Comparison of ENCODE assay signal across 24 cellular contexts in the genomic region with DNA sequence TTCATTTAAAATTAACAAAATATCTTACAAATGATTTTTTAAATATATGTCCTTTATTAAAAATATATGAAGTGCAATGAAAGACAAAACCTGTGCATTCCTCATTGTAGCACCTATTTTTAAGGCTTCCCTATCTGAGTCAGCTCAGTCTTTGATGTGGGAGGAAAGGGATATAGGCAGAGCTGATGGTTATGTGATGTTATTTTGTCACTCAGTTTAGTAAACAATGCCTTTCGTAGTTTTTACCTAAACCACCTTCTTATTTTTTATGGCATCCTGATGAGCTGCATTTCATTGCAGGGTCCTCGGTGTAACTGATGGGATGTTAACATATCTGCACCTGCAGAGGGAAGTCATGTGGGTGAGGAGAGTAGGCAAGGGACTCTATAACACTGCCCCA. TPM values are rescaled to one million over a fixed set of nuclear protein-coding genes. Genes with fewer than 3 reads are reported as not detected.
DNase-seq lines count a peak whose midpoint lies in the region; ATAC-seq, FAIRE-seq and TF ChIP-seq lines count a peak whose summit lies in the region.
"Had no signal": no experiment of that assay in that cellular context is flagged by ENCODE, and none has a peak within 500 bp of the region (broad histone marks: within the 10 kb centered on the region; RNA-seq: fewer than 3 reads in every experiment).

No MANE protein-coding gene starts in this region.

- H3K4me1 ChIP-seq in IMR-90 (ENCODE audit: control insufficient read depth, insufficient read depth, low read length) = peaks cover 10% of the 10 kb centered on the region
- no peaks in the 10 kb centered on the region for H3K4me1 ChIP-seq in keratinocyte (ENCODE audit: control insufficient read depth, extremely low read depth, insufficient read depth, low read length)

- H4K8ac ChIP-seq in IMR-90 (ENCODE audit: low read depth in 2 of 2, low read length in 2 of 2) = peak overlapping the region in 1 of 2 experiments; percentile 11; a peak in 1 of 4 replicates

- H3K9ac ChIP-seq in IMR-90 (ENCODE audit: low read depth, low read length) (no peak overlapping the region), keratinocyte (ENCODE audit: control insufficient read depth, extremely low read depth, insufficient read depth, low read length) (no peak overlapping the region)
- H3K9ac ChIP-seq: KMS-11 had no signal

- in situ Hi-C loops in IMR-90 (cut with MboI; ENCODE audit: low sequenced_read_pairs) = no loop called here

- H3K4me3 Mint-ChIP-seq in activated CD4-positive, alpha-beta T cell treated with anti-CD3 and anti-CD28 coated beads, Interleukin-2, amount 10 ng/mL, durations not matched to agents 7 days and 5 days = no peak overlapping the region
- no peak overlapping the region for H3K4me3 Mint-ChIP-seq in T-cell
- H3K4me3 Mint-ChIP-seq: CD4-positive, CD25-positive, alpha-beta regulatory T cell had no signal

- peaks cover 2 to 13% of the 10 kb centered on the region in 2 experiments; a peak in 3 of 4 replicates for H3K79me1 ChIP-seq in IMR-90 (ENCODE audit: low read depth in 1 of 2, low read length in 2 of 2)

- no CpG with 5 or more reads among the region's 2 CpGs for WGBS in IMR-90 (ENCODE audit: extremely low coverage in 2 of 2, insufficient read length in 1 of 2), 2 experiments

- no peak overlapping the region for H3K4me2 ChIP-seq in IMR-90 (ENCODE audit: low read depth, low read length)
- no peak overlapping the region for H3K4me2 ChIP-seq in keratinocyte (ENCODE audit: control insufficient read depth, extremely low read depth, insufficient read depth, low read depth, low read length)
- H3K4me2 ChIP-seq: KMS-11 had no signal

- no TSS peak for BruUV-seq in IMR-90 (replicated peaks; lab: Mats Ljungman, UMichigan)

- POLR2A ChIA-PET in activated CD4-positive, alpha-beta T cell treated with anti-CD3 and anti-CD28 coated beads, Interleukin-2, amount 10 ng/mL, durations not matched to agents 7 days and 5 days (lab: Charles Lee) = no interaction called here
- POLR2A ChIA-PET in IMR-90 (lab: Charles Lee; ENCODE audit: unreplicated experiment) = no interaction called here
- POLR2A ChIA-PET in T-cell (lab: Charles Lee) = no interaction called here

- no peaks in the 10 kb centered on the region for H4K20me1 ChIP-seq in IMR-90 (ENCODE audit: insufficient read depth, low read length)
- H4K20me1 ChIP-seq in keratinocyte (ENCODE audit: control insufficient read depth, extremely low read depth, insufficient read depth, low read length) = no peaks in the 10 kb centered on the region

- ATAC-seq in IMR-90 (ENCODE audit: low read depth) (no peak), T-cell (replicated peaks in 1 of 4) (peak in 3 of 4 experiments; percentile 34 to 53 (median 35)), HG03097 (IDR thresholded peaks at IDR 0.05; ENCODE audit: low FRiP score, unreplicated experiment) (no peak)
- ATAC-seq: HCT116 had no signal

- H2AFZ ChIP-seq in IMR-90 (replicated peaks; ENCODE audit: low read length, poor library complexity) (no peak overlapping the region), keratinocyte (ENCODE audit: control insufficient read depth, low read length) (no peak overlapping the region)

- CTCF ChIA-PET in activated CD4-positive, alpha-beta T cell treated with anti-CD3 and anti-CD28 coated beads, Interleukin-2, amount 10 ng/mL, durations not matched to agents 7 days and 5 days (lab: Charles Lee) = no interaction called here
- CTCF ChIA-PET in IMR-90 (lab: Yijun Ruan, JAX) = no interaction called here
- CTCF ChIA-PET in T-cell (lab: Charles Lee) = interaction anchor here in 1 of 2 donors (0.6 kb wide), 1 partner anchor 279 kb away, joined by 3 read pairs; no protein-coding TSS in a partner anchor

- H2BK120ac ChIP-seq in IMR-90 (ENCODE audit: low read depth, low read length) = no peak overlapping the region

- H4K91ac ChIP-seq in IMR-90 (ENCODE audit: insufficient read depth, low read depth, low read length) = no peak overlapping the region

- peaks cover 13% of the 10 kb centered on the region for H3K4me1 Mint-ChIP-seq in activated CD4-positive, alpha-beta T cell treated with anti-CD3 and anti-CD28 coated beads, Interleukin-2, amount 10 ng/mL, durations not matched to agents 7 days and 5 days
- H3K4me1 Mint-ChIP-seq in T-cell = peaks cover 0 to 10% (median 8%) of the 10 kb centered on the region in 3 donors

- TF ChIP-seq RAD21 in IMR-90 (IDR thresholded peaks at IDR 0.05; ENCODE audit: low read length) = no peak

- no peak for TF ChIP-seq POLR2A in IMR-90 (IDR thresholded peaks at IDR 0.05; ENCODE audit: low read depth, low read length)

- no peak overlapping the region for H2BK20ac ChIP-seq in IMR-90 (ENCODE audit: low read depth, low read length)

- H3K4me3 ChIP-seq in IMR-90 (ENCODE audit: insufficient read depth, low read depth, low read length) (no peak overlapping the region), keratinocyte (ENCODE audit: control insufficient read depth in 2 of 3, extremely low read depth in 1 of 3, insufficient read depth in 2 of 3, low read depth in 1 of 3, low read length in 3 of 3) (no peak overlapping the region)
- H3K4me3 ChIP-seq: SK-N-MC had no signal

- H3K9me3 ChIP-seq in IMR-90 (ENCODE audit: control insufficient read depth, insufficient read depth, low read length) (no peaks in the 10 kb centered on the region), keratinocyte (ENCODE audit: control insufficient read depth, low read depth, low read length) (no peaks in the 10 kb centered on the region)

- intact Hi-C loops in IMR-90 (cut with micrococcal nuclease) = no loop called here

- H3K23ac ChIP-seq in IMR-90 (ENCODE audit: low read depth, low read length) = no peak overlapping the region

- H3K27ac ChIP-seq in IMR-90 (ENCODE audit: insufficient read depth, low read length) (no peak overlapping the region), keratinocyte (ENCODE audit: control insufficient read depth, insufficient read depth, low read length) (no peak overlapping the region)
- H3K27ac ChIP-seq: KMS-11, SK-N-MC had no signal

- no peak overlapping the region for H3K18ac ChIP-seq in IMR-90 (ENCODE audit: low read depth, low read length)

- H4K5ac ChIP-seq in IMR-90 (ENCODE audit: low read depth, low read length) = no peak overlapping the region

- H3K27me3 Mint-ChIP-seq in activated CD4-positive, alpha-beta T cell treated with anti-CD3 and anti-CD28 coated beads, Interleukin-2, amount 10 ng/mL, durations not matched to agents 7 days and 5 days = peaks cover 26% of the 10 kb centered on the region
- H3K27me3 Mint-ChIP-seq in T-cell = peaks cover 4 to 22% of the 10 kb centered on the region in 2 donors

- dilution Hi-C loops in IMR-90 (cut with HindIII; ENCODE audit: low sequenced_read_pairs, unreplicated experiment) = no loop called here
- dilution Hi-C loops in keratinocyte (cut with MboI; ENCODE audit: extremely low pct_ligation_motif_present, low sequenced_read_pairs) = no loop called here

- no peak overlapping the region for H3K4ac ChIP-seq in IMR-90 (ENCODE audit: low read depth, low read length)

- no peaks in the 10 kb centered on the region for H3K9me3 Mint-ChIP-seq in activated CD4-positive, alpha-beta T cell treated with anti-CD3 and anti-CD28 coated beads, Interleukin-2, amount 10 ng/mL, durations not matched to agents 7 days and 5 days
- no peaks in the 10 kb centered on the region for H3K9me3 Mint-ChIP-seq in T-cell
- H3K9me3 Mint-ChIP-seq: CD4-positive, CD25-positive, alpha-beta regulatory T cell had no signal

- H3K27ac Mint-ChIP-seq in activated CD4-positive, alpha-beta T cell treated with anti-CD3 and anti-CD28 coated beads, Interleukin-2, amount 10 ng/mL, durations not matched to agents 7 days and 5 days = no peak overlapping the region
- no peak overlapping the region for H3K27ac Mint-ChIP-seq in T-cell
- H3K27ac Mint-ChIP-seq: CD4-positive, CD25-positive, alpha-beta regulatory T cell had no signal

- no peak overlapping the region for H3K14ac ChIP-seq in IMR-90 (replicated peaks; ENCODE audit: low read depth, low read length)

- FAIRE-seq in keratinocyte (lab: Jason Lieb, UNC) = peak; percentile 34
- FAIRE-seq: GM12891 had no signal

- no peaks in the 10 kb centered on the region for H3K27me3 ChIP-seq in IMR-90 (ENCODE audit: control insufficient read depth, insufficient read depth, low read length)
- no peaks in the 10 kb centered on the region for H3K27me3 ChIP-seq in keratinocyte (ENCODE audit: control insufficient read depth, extremely low read depth, insufficient read depth, low read length)

- H3K36me3 ChIP-seq in IMR-90 (ENCODE audit: control insufficient read depth, insufficient read depth, low read length) (no peaks in the 10 kb centered on the region), keratinocyte (ENCODE audit: control insufficient read depth in 2 of 2, extremely low read depth in 1 of 2, insufficient read depth in 2 of 2, low read length in 2 of 2) (peaks cover 8 to 18% of the 10 kb centered on the region in 2 experiments)

- H3K9me1 ChIP-seq in IMR-90 (ENCODE audit: insufficient read depth, low read length) = peaks cover 13% of the 10 kb centered on the region; the same call in 1 of the 2 replicates
- H3K9me1 ChIP-seq in keratinocyte (ENCODE audit: control insufficient read depth, extremely low read depth, insufficient read depth, low read length) = no peaks in the 10 kb centered on the region

- no peak for TF ChIP-seq CTCF in IMR-90 (conservative IDR thresholded peaks at IDR 0.05; ENCODE audit: low read depth, low read length)
- no peak for TF ChIP-seq CTCF in keratinocyte (optimal IDR thresholded peaks at IDR 0.05 in 1 of 3, IDR thresholded peaks at IDR 0.05 in 1 of 3, conservative IDR thresholded peaks at IDR 0.05 in 1 of 3; ENCODE audit: extremely low read depth in 1 of 3, insufficient read depth in 2 of 3, low read length in 3 of 3)

- H3K56ac ChIP-seq in IMR-90 (ENCODE audit: extremely low read depth, insufficient read depth, low read length) = no peak overlapping the region

- H2BK15ac ChIP-seq in IMR-90 (ENCODE audit: low read depth, low read length) = 0 out of 3 replicates have a peak overlapping the region, but pooled peaks have one; percentile 86

- peaks cover 44% of the 10 kb centered on the region for H3K79me2 ChIP-seq in keratinocyte (ENCODE audit: control insufficient read depth, insufficient read depth, low read length)

- no peak overlapping the region for H2BK5ac ChIP-seq in IMR-90 (ENCODE audit: low read depth, low read length, poor library complexity, severe bottlenecking)

- H2AK5ac ChIP-seq in IMR-90 (ENCODE audit: low read depth, low read length) = 0 out of 2 replicates have a peak overlapping the region, but pooled peaks have one; percentile 69

- DNase-seq in activated CD4-positive, alpha-beta T cell treated with anti-CD3 and anti-CD28 coated beads, Interleukin-2, amount 10 ng/mL, durations not matched to agents 7 days and 5 days = peak; percentile 20
- DNase-seq in activated CD4-positive, alpha-beta T cell treated with anti-CD3 and anti-CD28 coated beads for 4 hours = no peak
- DNase-seq in IMR-90 (no peak), T-cell (no peak), keratinocyte (ENCODE audit: low read depth, low spot score) (no peak), NOMO-1 (lab: John Stamatoyannopoulos, UW; ENCODE audit: unreplicated experiment in 2 of 2) (no peak), NCI-H748 treated with DMSO at 0.1 percent for 48 hours (lab: John Stamatoyannopoulos, UW) (no peak)
- DNase-seq: 8988T, DMS153, GF-D8, GOT3, NCI-H1048, NCI-H1436, NCI-H1930, NCI-H446, NCI-H526 treated with DMSO at 0.1 percent for 48 hours, OCI-M1, Right ventricle myocardium superior had no signal

- no peaks in the 10 kb centered on the region for H3K36me3 Mint-ChIP-seq in activated CD4-positive, alpha-beta T cell treated with anti-CD3 and anti-CD28 coated beads, Interleukin-2, amount 10 ng/mL, durations not matched to agents 7 days and 5 days (ENCODE audit: low read depth)
- H3K36me3 Mint-ChIP-seq in T-cell = no peaks in the 10 kb centered on the region
- H3K36me3 Mint-ChIP-seq: CD4-positive, CD25-positive, alpha-beta regulatory T cell had no signal

- no peak overlapping the region for H2AK9ac ChIP-seq in IMR-90 (replicated peaks; ENCODE audit: low read depth, low read length, poor library complexity)

RNA-seq across cellular contexts. Expression of a gene that starts 58.9 kb away (rescaled TPM):
- total RNA-seq in activated CD4-positive, alpha-beta T cell treated with anti-CD3 and anti-CD28 coated beads, Interleukin-2, amount 10 ng/mL, durations not matched to agents 7 days and 5 days = 1 to 10 TPM; 3.3 to 4.1 TPM
- total RNA-seq in IMR-90 (2012; rRNA removed) (620 and 682 TPM in 2 replicates), T-cell (1 to 10 TPM in 4 of 5 donors, under 1 TPM in 1; 0.86 to 1.9 (median 1.5) TPM)
- polyA plus RNA-seq in IMR-90 (2012; rRNA removed) (243 and 244 TPM in 2 replicates), keratinocyte (116 to 122 TPM (median 120 TPM) in 3 replicates)
- polyA plus RNA-seq in IMR-90 (2012; cell fraction: cytosol; rRNA removed) = 129 and 270 TPM in 2 replicates
- 287 and 382 TPM in 2 replicates for polyA plus RNA-seq in IMR-90 (2012; cell fraction: nucleus; rRNA removed; ENCODE audit: low replicate concordance)
- 28.5 TPM for polyA plus RNA-seq in keratinocyte (2011; ENCODE audit: low read depth)
- 60.2 and 96.5 TPM in 2 replicates for polyA plus RNA-seq in keratinocyte (2011; cell fraction: cytosol; rRNA removed)
- polyA plus RNA-seq in keratinocyte (2011; cell fraction: nucleus; rRNA removed) = 130 and 133 TPM in 2 replicates
- polyA plus RNA-seq in keratinocyte (2012; ENCODE audit: low replicate concordance) = 53.6 and 94.8 TPM in 2 replicates
- 122 to 230 TPM (median 217 TPM) in 3 replicates for polyA minus RNA-seq in keratinocyte
- 159 TPM for polyA minus RNA-seq in keratinocyte (2011; cell fraction: cytosol; rRNA and poly(A)+ RNA removed)
- 314 and 552 TPM in 2 replicates for polyA minus RNA-seq in keratinocyte (2011; cell fraction: nucleus; rRNA and poly(A)+ RNA removed)

Comparison
In these comparisons a context has a peak if more than half of its experiments do, and no peak if none do; other contexts are left out.
1. ATAC-seq: peak in T-cell (3 of 4); none in IMR-90 (single experiment) and HG03097 (single experiment).
2. RNA of a gene that starts 58.9 kb away (total RNA-seq): 620 to 682 TPM in IMR-90; 3.3 to 4.1 TPM in activated CD4-positive, alpha-beta T cell treated with anti-CD3 and anti-CD28 coated beads, Interleukin-2, amount 10 ng/mL, durations not matched to agents 7 days and 5 days and 0.86 to 1.9 TPM in T-cell; every median in the first group is over 100 times any median in the second.